8 cellular contexts compared by ENCODE assay signal in the genomic region with DNA sequence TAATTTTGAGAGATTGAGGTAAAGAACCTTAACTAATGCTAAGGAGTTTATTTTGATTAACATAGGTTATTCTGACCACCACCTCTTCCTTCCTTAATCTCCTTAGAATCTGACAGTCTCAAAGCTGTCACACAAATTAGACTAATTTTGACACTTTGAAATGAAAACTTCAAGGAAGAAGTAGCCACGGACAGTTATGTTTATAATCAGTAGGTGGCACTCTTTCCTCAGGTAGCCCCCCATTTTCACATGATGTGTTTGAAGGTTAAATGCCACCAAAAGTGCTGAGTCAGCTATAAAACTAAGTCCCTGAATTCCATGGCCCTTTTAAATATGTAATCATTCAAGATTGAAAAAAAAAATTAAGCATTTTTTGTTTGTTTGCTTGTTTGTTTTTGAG. TPM values are rescaled to one million over a fixed set of nuclear protein-coding genes. Genes with fewer than 3 reads are reported as not detected.
DNase-seq lines count a peak whose midpoint lies in the region; ATAC-seq, FAIRE-seq and TF ChIP-seq lines count a peak whose summit lies in the region.

No MANE protein-coding gene starts in this region.

- H3K27me3 ChIP-seq in cardiac muscle cell (no peaks in the 10 kb centered on the region), small intestine (ENCODE audit: control insufficient read depth in 2 of 2, insufficient read depth in 2 of 2, low read length in 2 of 2) (no peaks in the 10 kb centered on the region)

- H3K4me1 ChIP-seq in cardiac muscle cell (ENCODE audit: low read depth) (no peaks in the 10 kb centered on the region), small intestine (ENCODE audit: control insufficient read depth in 2 of 2, insufficient read depth in 1 of 2, low read depth in 1 of 2, low read length in 1 of 2) (no peaks in the 10 kb centered on the region)

- no peaks in the 10 kb centered on the region for H3K9me3 Mint-ChIP-seq in activated naive CD4-positive, alpha-beta T cell treated with anti-CD3 and anti-CD28 coated beads for 36 hours

- TF ChIP-seq CTCF in cardiac muscle cell (IDR thresholded peaks at IDR 0.05; ENCODE audit: low read depth, low read length) = peak; percentile 37

- H3K4me3 Mint-ChIP-seq in activated naive CD4-positive, alpha-beta T cell treated with anti-CD3 and anti-CD28 coated beads for 36 hours = no peak overlapping the region

- 16 to 39% (median 20%) methylated on average over 1 of the region's 1 CpG for WGBS in small intestine, 3 donors

- no peaks in the 10 kb centered on the region for H3K4me1 Mint-ChIP-seq in activated naive CD4-positive, alpha-beta T cell treated with anti-CD3 and anti-CD28 coated beads for 36 hours (ENCODE audit: low read depth)

- H3K9me3 ChIP-seq in cardiac muscle cell (ENCODE audit: low read depth) (no peaks in the 10 kb centered on the region), small intestine (ENCODE audit: control insufficient read depth, low read depth) (no peaks in the 10 kb centered on the region)

- DNase-seq in cardiac muscle cell (ENCODE audit: low read depth in 1 of 2, low spot score in 1 of 2) (peak; percentile 24 to 56), Right ventricle myocardium inferior (ENCODE audit: missing footprints) (no peak), LoVo (ENCODE audit: low spot score) (peak; percentile 6), small intestine (peak; percentile 11)
- DNase-seq in central memory CD4-positive, alpha-beta T cell = peak; percentile 21
- DNase-seq in activated naive CD4-positive, alpha-beta T cell treated with anti-CD3 and anti-CD28 coated beads for 36 hours = no peak
- DNase-seq in activated CD4-positive, alpha-beta T cell treated with anti-CD3 and anti-CD28 coated beads, Interleukin-2, amount 50 U/mL, for 1 hour = no peak

- H3K27me3 Mint-ChIP-seq in activated naive CD4-positive, alpha-beta T cell treated with anti-CD3 and anti-CD28 coated beads for 36 hours (ENCODE audit: low read depth) = no peaks in the 10 kb centered on the region

- FAIRE-seq in small intestine (lab: Jason Lieb, UNC) = no peak

- CTCF ChIA-PET in activated naive CD4-positive, alpha-beta T cell treated with anti-CD3 and anti-CD28 coated beads for 36 hours (lab: Charles Lee) = interaction anchor here (0.7 to 0.8 kb wide), 3 partner anchors 8 to 27 kb away, joined by 3 to 5 read pairs (median 3); no protein-coding TSS in a partner anchor

- peaks cover 12% of the 10 kb centered on the region for H3K36me3 Mint-ChIP-seq in activated naive CD4-positive, alpha-beta T cell treated with anti-CD3 and anti-CD28 coated beads for 36 hours (ENCODE audit: low read depth)

- H3K27ac Mint-ChIP-seq in activated naive CD4-positive, alpha-beta T cell treated with anti-CD3 and anti-CD28 coated beads for 36 hours = no peak overlapping the region

- intact Hi-C loops in Right ventricle myocardium inferior (cut with DNase I) = loop anchor here (5.0 kb wide), 1 partner anchor 325 kb away; no protein-coding TSS in a partner anchor
- intact Hi-C loops in activated naive CD4-positive, alpha-beta T cell treated with anti-CD3 and anti-CD28 coated beads for 36 hours (cut with micrococcal nuclease) = loop anchor here (1.0 kb wide), 1 partner anchor 323 kb away; no protein-coding TSS in a partner anchor

- H3K4me3 ChIP-seq in cardiac muscle cell (no peak overlapping the region), small intestine (ENCODE audit: low read depth in 1 of 2, low read length in 2 of 2) (no peak overlapping the region)

- H3K27ac ChIP-seq in cardiac muscle cell = no peak overlapping the region
- no peak overlapping the region for H3K27ac ChIP-seq in small intestine (ENCODE audit: low read depth in 1 of 2, low read length in 1 of 2)

- ATAC-seq in Right ventricle myocardium inferior = no peak
- ATAC-seq in HG03565 (IDR thresholded peaks at IDR 0.05; ENCODE audit: unreplicated experiment) = no peak

- H3K36me3 ChIP-seq in cardiac muscle cell (peaks cover 9% of the 10 kb centered on the region), small intestine (ENCODE audit: control insufficient read depth in 2 of 2, insufficient read depth in 2 of 2, low read length in 2 of 2) (peaks cover 0 to 2% of the 10 kb centered on the region in 2 donors)

RNA-seq across cellular contexts. Expression of gene TMEM33, which starts 22.4 kb away (rescaled TPM):
- total RNA-seq in cardiac muscle cell = 18.9 and 25.2 TPM in 2 replicates
- 16.5 and 17.2 TPM in 2 replicates for polyA plus RNA-seq in cardiac muscle cell
- total RNA-seq in Right ventricle myocardium inferior = 21.5 TPM
- 10 to 100 TPM in 1 of 3 donors, 1 to 10 TPM in 2; 6.2 to 22.1 (median 6.7) TPM for polyA plus RNA-seq in small intestine
- 10 to 100 TPM; 33.9 to 34.6 TPM for total RNA-seq in activated naive CD4-positive, alpha-beta T cell treated with anti-CD3 and anti-CD28 coated beads for 36 hours

RNA-seq across cellular contexts. Expression of gene DCAF4L1, which starts 23.9 kb away (rescaled TPM):
- total RNA-seq in cardiac muscle cell = 0.11 and 0.21 TPM in 2 replicates
- 0.07 and 0.17 TPM in 2 replicates for polyA plus RNA-seq in cardiac muscle cell
- 0.24 TPM for total RNA-seq in Right ventricle myocardium inferior
- polyA plus RNA-seq in small intestine = under 1 TPM in 2 of 3 donors, not detected in 1; 0.06 to 0.22 TPM
- total RNA-seq in activated naive CD4-positive, alpha-beta T cell treated with anti-CD3 and anti-CD28 coated beads for 36 hours = under 1 TPM; 0.12 TPM

RNA-seq across cellular contexts. Expression of gene SLC30A9, which starts 32.7 kb away (rescaled TPM):
- total RNA-seq in cardiac muscle cell = 99.1 and 103 TPM in 2 replicates
- polyA plus RNA-seq in cardiac muscle cell = 62.2 and 73.9 TPM in 2 replicates
- total RNA-seq in Right ventricle myocardium inferior = 74.8 TPM
- polyA plus RNA-seq in small intestine = 10 to 100 TPM; 15.1 to 27.9 (median 23.5) TPM
- 10 to 100 TPM; 36.2 to 36.3 TPM for total RNA-seq in activated naive CD4-positive, alpha-beta T cell treated with anti-CD3 and anti-CD28 coated beads for 36 hours

Comparison
In these comparisons a context has a peak if more than half of its experiments do, and no peak if none do; other contexts are left out.
1. DNase-seq: peak in cardiac muscle cell (2 of 2), LoVo (single experiment), central memory CD4-positive, alpha-beta T cell (single experiment) and small intestine (single experiment); none in Right ventricle myocardium inferior (single experiment), activated naive CD4-positive, alpha-beta T cell treated with anti-CD3 and anti-CD28 coated beads for 36 hours (single experiment) and activated CD4-positive, alpha-beta T cell treated with anti-CD3 and anti-CD28 coated beads, Interleukin-2, amount 50 U/mL, for 1 hour (single experiment).